Comparison of ENCODE assay signal across 24 cellular contexts in genomic region chr5:65682148-65682547, GRCh38. TPM values are rescaled to one million over a fixed set of nuclear protein-coding genes. Genes with fewer than 3 reads are reported as not detected.
DNase-seq lines count a peak whose midpoint lies in the region; ATAC-seq, FAIRE-seq and TF ChIP-seq lines count a peak whose summit lies in the region.
"Had no signal": no experiment of that assay in that cellular context is flagged by ENCODE, and none has a peak within 500 bp of the region (broad histone marks: within the 10 kb centered on the region; RNA-seq: fewer than 3 reads in every experiment).

No MANE protein-coding gene starts in this region.

- H3K9me3 ChIP-seq in K562 (replicated peaks; ENCODE audit: control insufficient read depth, insufficient read depth, low read depth, low read length) (no peaks in the 10 kb centered on the region), transverse colon (no peaks in the 10 kb centered on the region)
- H3K9me3 ChIP-seq: A549, Caco-2 had no signal

- no peak for TF ChIP-seq CTCF in K562 (IDR thresholded peaks at IDR 0.05 in 2 of 3, conservative IDR thresholded peaks at IDR 0.05 in 1 of 3; ENCODE audit: insufficient read depth in 2 of 3, low read depth in 1 of 3, low read length in 3 of 3)
- no peak for TF ChIP-seq CTCF in transverse colon (IDR thresholded peaks at IDR 0.05)

- peak overlapping the region; percentile 4 for H3K27ac Mint-ChIP-seq in activated naive CD8-positive, alpha-beta T cell
- H3K27ac Mint-ChIP-seq in activated naive CD8-positive, alpha-beta T cell treated with anti-CD3 and anti-CD28 coated beads for 36 hours, result no peak overlapping the region
- H3K27ac Mint-ChIP-seq: GM23338, HFFc6, IgD-negative memory B cell had no signal

- H3K4me3 ChIP-seq in K562, result no peak overlapping the region
- no peak overlapping the region for H3K4me3 ChIP-seq in transverse colon
- H3K4me3 ChIP-seq: A549, GM23338 had no signal

- peaks cover 38% of the 10 kb centered on the region for H3K36me3 Mint-ChIP-seq in activated naive CD8-positive, alpha-beta T cell
- H3K36me3 Mint-ChIP-seq in activated naive CD8-positive, alpha-beta T cell treated with anti-CD3 and anti-CD28 coated beads for 36 hours, result peaks cover 46% of the 10 kb centered on the region

- no peak for TF ChIP-seq RAD21 in K562 (CRISPR knock-in tag; conservative IDR thresholded peaks at IDR 0.05 in 1 of 2, IDR thresholded peaks at IDR 0.05 in 1 of 2)

- H3K27ac ChIP-seq in K562 (ENCODE audit: extremely low read depth, low read depth, low read length) (no peak overlapping the region), transverse colon (no peak overlapping the region)
- H3K27ac ChIP-seq: 22Rv1, A549, C4-2B had no signal

- H3K4me2 ChIP-seq in K562 (ENCODE audit: insufficient read depth, low read length), result no peak overlapping the region
- H3K4me2 ChIP-seq: A549, GM23338 had no signal

- POLR2A ChIA-PET in K562 (lab: Yijun Ruan, JAX), result interaction anchor here (0.6 kb wide), 1 partner anchor 342 kb away, joined by 3 read pairs; no protein-coding TSS in a partner anchor

- no TSS peak for BruUV-seq in K562 (replicated peaks; lab: Mats Ljungman, UMichigan)

- peak; percentile 11 for FAIRE-seq in K562 (lab: Jason Lieb, UNC)
- FAIRE-seq: A549, D721Med, GM12892, GM18507, HTR-8/SVneo had no signal

- H3K36me3 ChIP-seq in K562 (ENCODE audit: control insufficient read depth, insufficient read depth, low read length), result peaks cover 15% of the 10 kb centered on the region
- peaks cover 0 to 6% (median 2%) of the 10 kb centered on the region in 4 donors for H3K36me3 ChIP-seq in transverse colon

- no peak overlapping the region for H3K4me3 Mint-ChIP-seq in activated naive CD8-positive, alpha-beta T cell
- H3K4me3 Mint-ChIP-seq in activated naive CD8-positive, alpha-beta T cell treated with anti-CD3 and anti-CD28 coated beads for 36 hours, result no peak overlapping the region
- H3K4me3 Mint-ChIP-seq: CD8-positive, alpha-beta memory T cell; GM23338; HFFc6; IgD-negative memory B cell had no signal

- DNase-seq in activated naive CD8-positive, alpha-beta T cell treated with anti-CD3 and anti-CD28 coated beads for 36 hours, result no peak
- DNase-seq in K562 (ENCODE audit: extremely low read depth in 1 of 4, low spot score in 3 of 4) (no peak), left lobe of liver (ENCODE audit: low spot score) (no peak), foreskin melanocyte (no peak), transverse colon (no peak)
- DNase-seq: AML-193; Caco-2; CD8-positive, alpha-beta memory T cell; GDM1; H7; HFFc6; KG1 had no signal

- intact Hi-C loops in K562 (cut with micrococcal nuclease) (no loop called here), transverse colon (cut with DNase I; ENCODE audit: low total_unique reads) (no loop called here)

- in situ Hi-C loops in K562 (cut with MboI) (no loop called here), transverse colon (cut with MboI; ENCODE audit: low pct_ligation_motif_present in 1 of 4, low pct_unique_long_range_greater_than_20kb in 1 of 4, low sequenced_read_pairs in 3 of 4) (no loop called here)

- ATAC-seq in K562, result no peak
- peak; percentile 52 for ATAC-seq in left lobe of liver
- ATAC-seq in GM21723 (IDR thresholded peaks at IDR 0.05; ENCODE audit: unreplicated experiment), result no peak
- ATAC-seq: A549, GM23338, HCT116 had no signal

- TF ChIP-seq EP300 in K562 (IDR thresholded peaks at IDR 0.05; ENCODE audit: low read length) (no peak), transverse colon (IDR thresholded peaks at IDR 0.05; ENCODE audit: low read depth) (no peak)

- no peaks in the 10 kb centered on the region for H3K4me1 ChIP-seq in K562 (replicated peaks in 1 of 2; ENCODE audit: control insufficient read depth in 2 of 2, insufficient read depth in 2 of 2, low read length in 2 of 2)
- H3K4me1 ChIP-seq in transverse colon, result no peaks in the 10 kb centered on the region
- H3K4me1 ChIP-seq: A549, Caco-2 had no signal

- H3K9me1 ChIP-seq in K562 (ENCODE audit: control insufficient read depth, insufficient read depth, low read length), result no peaks in the 10 kb centered on the region

- CTCF ChIA-PET in K562 (lab: Yijun Ruan, JAX; ENCODE audit: low intra/inter-chr PET ratio), result no interaction called here

- H4K20me1 ChIP-seq in K562 (replicated peaks; ENCODE audit: control insufficient read depth, insufficient read depth, low read length), result no peaks in the 10 kb centered on the region

- no peaks in the 10 kb centered on the region for H3K27me3 Mint-ChIP-seq in activated naive CD8-positive, alpha-beta T cell
- no peaks in the 10 kb centered on the region for H3K27me3 Mint-ChIP-seq in activated naive CD8-positive, alpha-beta T cell treated with anti-CD3 and anti-CD28 coated beads for 36 hours
- H3K27me3 Mint-ChIP-seq: CD8-positive, alpha-beta memory T cell; IgD-negative memory B cell had no signal

- H3K27me3 ChIP-seq in K562 (ENCODE audit: control insufficient read depth in 2 of 2, insufficient read depth in 2 of 2, low read length in 2 of 2) (no peaks in the 10 kb centered on the region), transverse colon (no peaks in the 10 kb centered on the region)

- peaks cover 38% of the 10 kb centered on the region for H3K4me1 Mint-ChIP-seq in activated naive CD8-positive, alpha-beta T cell (ENCODE audit: low read depth)
- peaks cover 17% of the 10 kb centered on the region for H3K4me1 Mint-ChIP-seq in activated naive CD8-positive, alpha-beta T cell treated with anti-CD3 and anti-CD28 coated beads for 36 hours
- H3K4me1 Mint-ChIP-seq: GM23338, IgD-negative memory B cell had no signal

- no peak overlapping the region for H2AFZ ChIP-seq in K562 (ENCODE audit: low read depth, low read length)
- H2AFZ ChIP-seq: GM23338 had no signal

- TF ChIP-seq POLR2A in K562 (conservative IDR thresholded peaks at IDR 0.05) (no peak), transverse colon (IDR thresholded peaks at IDR 0.05) (no peak)

- no peaks in the 10 kb centered on the region for H3K79me2 ChIP-seq in K562 (ENCODE audit: control insufficient read depth, insufficient read depth, low read length)

- 63% methylated on average over 3 of the region's 3 CpGs for WGBS in K562 (ENCODE audit: insufficient coverage, low coverage, missing lambda C conversion rate)
- 82 to 95% methylated on average over 3 of the region's 3 CpGs for WGBS in transverse colon (ENCODE audit: low coverage in 1 of 2), 2 donors

- no peak overlapping the region for H3K9ac ChIP-seq in K562 (ENCODE audit: insufficient read depth in 1 of 2, low read depth in 2 of 2, low read length in 2 of 2)

- no peaks in the 10 kb centered on the region for H3K9me3 Mint-ChIP-seq in activated naive CD8-positive, alpha-beta T cell (ENCODE audit: low read depth)
- H3K9me3 Mint-ChIP-seq in activated naive CD8-positive, alpha-beta T cell treated with anti-CD3 and anti-CD28 coated beads for 36 hours, result no peaks in the 10 kb centered on the region
- H3K9me3 Mint-ChIP-seq: CD8-positive, alpha-beta memory T cell; GM23338; HFFc6; IgD-negative memory B cell had no signal

RNA-seq across cellular contexts. Expression of gene SGTB, which starts 39.8 kb away (rescaled TPM):
- total RNA-seq in activated naive CD8-positive, alpha-beta T cell treated with anti-CD3 and anti-CD28 coated beads for 36 hours, result 10 to 100 TPM; 17.0 to 18.2 TPM
- 5.4 and 8.0 TPM in 2 replicates for total RNA-seq in K562 (2011; cell fraction: chromatin; rRNA removed; ENCODE audit: low replicate concordance)
- 2.0 and 2.2 TPM in 2 replicates for total RNA-seq in K562 (2011; cell fraction: nucleolus; rRNA removed)
- 4.3 and 5.6 TPM in 2 replicates for total RNA-seq in K562 (2011; cell fraction: nucleoplasm; rRNA removed)
- total RNA-seq in K562 (2014; rRNA removed) (3.2 and 4.0 TPM in 2 replicates), K562 (2014; rRNA removed; fragmentation: Illumina TruSeq; extraction: Trizol) (8.1 and 9.5 TPM in 2 replicates), K562 (2015; rRNA removed; fragmentation: Illumina TruSeq; extraction: Trizol) (4.4 and 4.8 TPM in 2 replicates), K562 (2021) (7.8 and 8.4 TPM in 2 replicates), left lobe of liver (3.0 TPM), transverse colon (1 to 10 TPM in 3 of 4 donors, under 1 TPM in 1; 0.37 to 9.2 (median 4.0) TPM)
- polyA plus RNA-seq in K562 (2011; rRNA removed) (6.3 and 7.7 TPM in 2 replicates), K562 (2014; fragmentation: Illumina TruSeq; extraction: Trizol) (5.5 and 6.3 TPM in 2 replicates), K562 (2014; fragmentation: Nextera tagmentation; extraction: Ambion mirVana) (1 to 10 TPM; 1.3 to 1.8 TPM), K562 (2014; rRNA removed) (2.6 and 4.1 TPM in 2 replicates)
- 1.5 and 2.2 TPM in 2 replicates for polyA plus RNA-seq in K562 (2011; cell fraction: cytosol; rRNA removed)
- polyA plus RNA-seq in K562 (2011; cell fraction: nucleus; rRNA removed), result 2.6 and 3.4 TPM in 2 replicates
- polyA plus RNA-seq in K562 (2012), result 3.9 and 6.7 TPM in 2 replicates
- 9.6 and 13.1 TPM in 2 replicates for polyA minus RNA-seq in K562 (2011; rRNA and poly(A)+ RNA removed)
- polyA minus RNA-seq in K562 (2011; cell fraction: cytosol; rRNA and poly(A)+ RNA removed), result 3.2 and 3.6 TPM in 2 replicates
- polyA minus RNA-seq in K562 (2011; cell fraction: nucleus; rRNA and poly(A)+ RNA removed), result 1.9 and 3.7 TPM in 2 replicates

RNA-seq across cellular contexts. Expression of gene NLN, which starts 39.9 kb away (rescaled TPM):
- total RNA-seq in activated naive CD8-positive, alpha-beta T cell treated with anti-CD3 and anti-CD28 coated beads for 36 hours, result 10 to 100 TPM; 47.7 to 48.5 TPM
- 16.2 and 53.4 TPM in 2 replicates for total RNA-seq in K562 (2011; cell fraction: chromatin; rRNA removed; ENCODE audit: low replicate concordance)
- 8.3 and 13.9 TPM in 2 replicates for total RNA-seq in K562 (2011; cell fraction: nucleolus; rRNA removed)
- total RNA-seq in K562 (2011; cell fraction: nucleoplasm; rRNA removed), result 21.2 and 28.9 TPM in 2 replicates
- total RNA-seq in K562 (2014; rRNA removed) (21.8 and 22.6 TPM in 2 replicates), K562 (2014; rRNA removed; fragmentation: Illumina TruSeq; extraction: Trizol) (35.7 and 39.0 TPM in 2 replicates), K562 (2015; rRNA removed; fragmentation: Illumina TruSeq; extraction: Trizol) (27.3 and 28.8 TPM in 2 replicates), K562 (2021) (45.2 and 45.4 TPM in 2 replicates), left lobe of liver (47.1 TPM), transverse colon (10 to 100 TPM in 2 of 4 donors, 1 to 10 TPM in 2; 1.6 to 16.5 (median 9.0) TPM)
- polyA plus RNA-seq in K562 (2011; rRNA removed) (27.5 and 35.7 TPM in 2 replicates), K562 (2014; fragmentation: Illumina TruSeq; extraction: Trizol) (33.1 and 36.7 TPM in 2 replicates), K562 (2014; fragmentation: Nextera tagmentation; extraction: Ambion mirVana) (1 to 10 TPM; 6.9 to 7.4 TPM), K562 (2014; rRNA removed) (23.0 and 24.6 TPM in 2 replicates)
- 14.1 and 23.3 TPM in 2 replicates for polyA plus RNA-seq in K562 (2011; cell fraction: cytosol; rRNA removed)
- polyA plus RNA-seq in K562 (2011; cell fraction: nucleus; rRNA removed), result 7.5 and 12.3 TPM in 2 replicates
- polyA plus RNA-seq in K562 (2012), result 11.6 and 20.9 TPM in 2 replicates
- 74.2 and 82.7 TPM in 2 replicates for polyA minus RNA-seq in K562 (2011; rRNA and poly(A)+ RNA removed)
- 20.1 and 24.4 TPM in 2 replicates for polyA minus RNA-seq in K562 (2011; cell fraction: cytosol; rRNA and poly(A)+ RNA removed)
- 12.8 and 21.7 TPM in 2 replicates for polyA minus RNA-seq in K562 (2011; cell fraction: nucleus; rRNA and poly(A)+ RNA removed)

RNA-seq across cellular contexts. Expression of gene SHLD3, which starts 57.3 kb away (rescaled TPM):
- 1 to 10 TPM; 6.9 to 7.3 TPM for total RNA-seq in activated naive CD8-positive, alpha-beta T cell treated with anti-CD3 and anti-CD28 coated beads for 36 hours
- 4.5 and 25.4 TPM in 2 replicates for total RNA-seq in K562 (2011; cell fraction: chromatin; rRNA removed; ENCODE audit: low replicate concordance)
- total RNA-seq in K562 (2011; cell fraction: nucleolus; rRNA removed), result 2.8 and 3.0 TPM in 2 replicates
- total RNA-seq in K562 (2011; cell fraction: nucleoplasm; rRNA removed), result 6.5 and 9.8 TPM in 2 replicates
- 3.0 and 4.8 TPM in 2 replicates for total RNA-seq in K562 (2014; rRNA removed)
- 8.4 and 9.4 TPM in 2 replicates for total RNA-seq in K562 (2014; rRNA removed; fragmentation: Illumina TruSeq; extraction: Trizol)
- 8.1 and 8.7 TPM in 2 replicates for total RNA-seq in K562 (2015; rRNA removed; fragmentation: Illumina TruSeq; extraction: Trizol)
- 4.7 and 4.8 TPM in 2 replicates for total RNA-seq in K562 (2021)
- 6.6 and 8.5 TPM in 2 replicates for polyA plus RNA-seq in K562 (2011; rRNA removed)
- polyA plus RNA-seq in K562 (2011; cell fraction: cytosol; rRNA removed), result 1.1 and 2.4 TPM in 2 replicates
- polyA plus RNA-seq in K562 (2011; cell fraction: nucleus; rRNA removed), result 1.4 and 3.2 TPM in 2 replicates
- polyA plus RNA-seq in K562 (2012), result 4.3 and 4.8 TPM in 2 replicates
- 8.6 and 9.5 TPM in 2 replicates for polyA plus RNA-seq in K562 (2014; fragmentation: Illumina TruSeq; extraction: Trizol)
- polyA plus RNA-seq in K562 (2014; fragmentation: Nextera tagmentation; extraction: Ambion mirVana), result 10 to 100 TPM; 12.1 to 14.5 TPM
- polyA plus RNA-seq in K562 (2014; rRNA removed), result 8.3 and 8.6 TPM in 2 replicates
- polyA minus RNA-seq in K562 (2011; rRNA and poly(A)+ RNA removed), result 8.3 and 10.3 TPM in 2 replicates
- 1.1 and 1.5 TPM in 2 replicates for polyA minus RNA-seq in K562 (2011; cell fraction: cytosol; rRNA and poly(A)+ RNA removed)
- polyA minus RNA-seq in K562 (2011; cell fraction: nucleus; rRNA and poly(A)+ RNA removed), result 4.0 and 8.0 TPM in 2 replicates
- 0.55 TPM for total RNA-seq in left lobe of liver
- 1 to 10 TPM in 2 of 4 donors, under 1 TPM in 1, not detected in 1; 1.00 to 5.7 (median 2.9) TPM for total RNA-seq in transverse colon

RNA-seq across cellular contexts. Expression of gene TRAPPC13, which starts 57.3 kb away (rescaled TPM):
- 10 to 100 TPM; 23.3 to 24.3 TPM for total RNA-seq in activated naive CD8-positive, alpha-beta T cell treated with anti-CD3 and anti-CD28 coated beads for 36 hours
- total RNA-seq in K562 (2011; cell fraction: chromatin; rRNA removed; ENCODE audit: low replicate concordance), result 12.8 and 32.0 TPM in 2 replicates
- 3.8 and 4.5 TPM in 2 replicates for total RNA-seq in K562 (2011; cell fraction: nucleolus; rRNA removed)
- 8.4 and 14.3 TPM in 2 replicates for total RNA-seq in K562 (2011; cell fraction: nucleoplasm; rRNA removed)
- total RNA-seq in K562 (2014; rRNA removed) (13.3 and 17.0 TPM in 2 replicates), K562 (2014; rRNA removed; fragmentation: Illumina TruSeq; extraction: Trizol) (30.9 and 36.2 TPM in 2 replicates), K562 (2015; rRNA removed; fragmentation: Illumina TruSeq; extraction: Trizol) (21.9 and 22.2 TPM in 2 replicates), K562 (2021) (16.2 and 17.3 TPM in 2 replicates), left lobe of liver (7.5 TPM), transverse colon (10 to 100 TPM in 2 of 4 donors, 1 to 10 TPM in 2; 3.0 to 24.1 (median 11.9) TPM)
- polyA plus RNA-seq in K562 (2011; rRNA removed) (35.3 and 43.8 TPM in 2 replicates), K562 (2014; fragmentation: Illumina TruSeq; extraction: Trizol) (19.6 and 22.4 TPM in 2 replicates), K562 (2014; fragmentation: Nextera tagmentation; extraction: Ambion mirVana) (10 to 100 TPM; 30.7 to 32.9 TPM), K562 (2014; rRNA removed) (24.0 and 24.5 TPM in 2 replicates)
- polyA plus RNA-seq in K562 (2011; cell fraction: cytosol; rRNA removed), result 4.2 and 7.8 TPM in 2 replicates
- polyA plus RNA-seq in K562 (2011; cell fraction: nucleus; rRNA removed), result 12.2 and 18.4 TPM in 2 replicates
- 13.8 and 15.4 TPM in 2 replicates for polyA plus RNA-seq in K562 (2012)
- 28.9 and 30.8 TPM in 2 replicates for polyA minus RNA-seq in K562 (2011; rRNA and poly(A)+ RNA removed)
- polyA minus RNA-seq in K562 (2011; cell fraction: cytosol; rRNA and poly(A)+ RNA removed), result 6.2 and 9.4 TPM in 2 replicates
- 4.8 and 7.3 TPM in 2 replicates for polyA minus RNA-seq in K562 (2011; cell fraction: nucleus; rRNA and poly(A)+ RNA removed)

RNA-seq across cellular contexts. Expression of gene TRIM23, which starts 58.0 kb away (rescaled TPM):
- 1 to 10 TPM; 6.8 to 7.1 TPM for total RNA-seq in activated naive CD8-positive, alpha-beta T cell treated with anti-CD3 and anti-CD28 coated beads for 36 hours
- total RNA-seq in K562 (2011; cell fraction: chromatin; rRNA removed; ENCODE audit: low replicate concordance), result 14.1 and 17.5 TPM in 2 replicates
- 4.7 and 5.8 TPM in 2 replicates for total RNA-seq in K562 (2011; cell fraction: nucleolus; rRNA removed)
- 9.1 and 9.5 TPM in 2 replicates for total RNA-seq in K562 (2011; cell fraction: nucleoplasm; rRNA removed)
- total RNA-seq in K562 (2014; rRNA removed), result 5.2 and 8.5 TPM in 2 replicates
- 6.3 and 8.5 TPM in 2 replicates for total RNA-seq in K562 (2014; rRNA removed; fragmentation: Illumina TruSeq; extraction: Trizol)
- total RNA-seq in K562 (2015; rRNA removed; fragmentation: Illumina TruSeq; extraction: Trizol), result 4.3 and 4.9 TPM in 2 replicates
- total RNA-seq in K562 (2021), result 5.6 and 5.9 TPM in 2 replicates
- polyA plus RNA-seq in K562 (2011; rRNA removed), result 4.6 and 6.1 TPM in 2 replicates
- polyA plus RNA-seq in K562 (2011; cell fraction: cytosol; rRNA removed), result 3.0 and 3.6 TPM in 2 replicates
- polyA plus RNA-seq in K562 (2011; cell fraction: nucleus; rRNA removed), result 8.9 and 9.7 TPM in 2 replicates
- 3.1 and 3.4 TPM in 2 replicates for polyA plus RNA-seq in K562 (2012)
- 3.7 and 4.1 TPM in 2 replicates for polyA plus RNA-seq in K562 (2014; fragmentation: Illumina TruSeq; extraction: Trizol)
- polyA plus RNA-seq in K562 (2014; fragmentation: Nextera tagmentation; extraction: Ambion mirVana), result 1 to 10 TPM; 2.4 to 2.6 TPM
- polyA plus RNA-seq in K562 (2014; rRNA removed), result 2.7 and 3.5 TPM in 2 replicates
- 20.7 and 25.4 TPM in 2 replicates for polyA minus RNA-seq in K562 (2011; rRNA and poly(A)+ RNA removed)
- 4.3 and 6.7 TPM in 2 replicates for polyA minus RNA-seq in K562 (2011; cell fraction: cytosol; rRNA and poly(A)+ RNA removed)
- polyA minus RNA-seq in K562 (2011; cell fraction: nucleus; rRNA and poly(A)+ RNA removed), result 13.6 and 22.2 TPM in 2 replicates
- total RNA-seq in left lobe of liver, result 8.5 TPM
- total RNA-seq in transverse colon, result 10 to 100 TPM in 2 of 4 donors, 1 to 10 TPM in 2; 3.4 to 12.4 (median 7.7) TPM
